17 cellular contexts compared by ENCODE assay signal in genomic region chr4:42341518-42342026, GRCh38. TPM values are rescaled to one million over a fixed set of nuclear protein-coding genes. Genes with fewer than 3 reads are reported as not detected.
A peak's percentile ranks its signal among the peaks of the same experiment; 100 is the strongest.
DNase-seq lines count a peak whose midpoint lies in the region; ATAC-seq and TF ChIP-seq lines count a peak whose summit lies in the region.
"Had no signal": no experiment of that assay in that cellular context is flagged by ENCODE, and none has a peak within 500 bp of the region (broad histone marks: within the 10 kb centered on the region; RNA-seq: fewer than 3 reads in every experiment).

No MANE protein-coding gene starts in this region.

- no peak overlapping the region for H3K4me3 Mint-ChIP-seq in activated CD8-positive, alpha-beta T cell treated with anti-CD3 and anti-CD28 coated beads for 36 hours
- H3K4me3 Mint-ChIP-seq: CD4-positive, alpha-beta memory T cell; GM23338 had no signal

- TF ChIP-seq CTCF in activated CD8-positive, alpha-beta T cell treated with anti-CD3 and anti-CD28 coated beads for 36 hours (IDR thresholded peaks at IDR 0.05): no peak

- CTCF ChIA-PET in activated CD8-positive, alpha-beta T cell treated with anti-CD3 and anti-CD28 coated beads for 36 hours (lab: Charles Lee): no interaction called here

- no peaks in the 10 kb centered on the region for H3K4me1 Mint-ChIP-seq in activated CD8-positive, alpha-beta T cell treated with anti-CD3 and anti-CD28 coated beads for 36 hours (ENCODE audit: low read depth)
- H3K4me1 Mint-ChIP-seq: CD4-positive, alpha-beta memory T cell had no signal

- peak; percentile 52 for DNase-seq in Daoy (ENCODE audit: low read depth)
- peak; percentile 54 for DNase-seq in M059J (ENCODE audit: low read depth)
- peak; percentile 36 for DNase-seq in dermis blood vessel endothelial cell
- DNase-seq in non-pigmented ciliary epithelial cell (ENCODE audit: low read depth): peak; percentile 14
- DNase-seq in activated CD8-positive, alpha-beta T cell treated with anti-CD3 and anti-CD28 coated beads for 36 hours: no peak
- no peak for DNase-seq in activated gamma-delta T cell treated with Interleukin-2 at 50 U/mL for 16 hours
- DNase-seq: CD4-positive, alpha-beta memory T cell; DMS79; NCI-H1417; NCI-H187 treated with DMSO at 0.1 percent for 48 hours; NCI-H446; NK-92 treated with Interleukin-12 subunit alpha and Interleukin-12 subunit beta, amount 100 ng/mL, for 24 hours; RPMI8226 had no signal

- H3K9me3 Mint-ChIP-seq in activated CD8-positive, alpha-beta T cell treated with anti-CD3 and anti-CD28 coated beads for 36 hours: no peaks in the 10 kb centered on the region
- H3K9me3 Mint-ChIP-seq: CD4-positive, alpha-beta memory T cell; GM23338 had no signal

- H3K27me3 Mint-ChIP-seq in activated CD8-positive, alpha-beta T cell treated with anti-CD3 and anti-CD28 coated beads for 36 hours: peaks cover 1% of the 10 kb centered on the region

- POLR2A ChIA-PET in activated CD8-positive, alpha-beta T cell treated with anti-CD3 and anti-CD28 coated beads for 36 hours (lab: Charles Lee): no interaction called here

- H3K36me3 Mint-ChIP-seq in activated CD8-positive, alpha-beta T cell treated with anti-CD3 and anti-CD28 coated beads for 36 hours (ENCODE audit: low read depth): no peaks in the 10 kb centered on the region
- H3K36me3 Mint-ChIP-seq: CD4-positive, alpha-beta memory T cell had no signal

- intact Hi-C loops in activated CD8-positive, alpha-beta T cell treated with anti-CD3 and anti-CD28 coated beads for 36 hours (cut with micrococcal nuclease): no loop called here

- no peak overlapping the region for H3K27ac Mint-ChIP-seq in activated CD8-positive, alpha-beta T cell treated with anti-CD3 and anti-CD28 coated beads for 36 hours
- H3K27ac Mint-ChIP-seq: CD4-positive, alpha-beta memory T cell; GM23338 had no signal

- ATAC-seq in HG03457 (IDR thresholded peaks at IDR 0.05; ENCODE audit: unreplicated experiment): no peak
- no peak for ATAC-seq in activated CD8-positive, alpha-beta T cell treated with anti-CD3 and anti-CD28 coated beads for 36 hours
- ATAC-seq: GM23338, HCT116 had no signal

RNA-seq across cellular contexts. Expression of gene SHISA3, which starts 55.7 kb away (rescaled TPM):
- total RNA-seq in Daoy (2014; rRNA removed; shearing (Covaris generic)): 3.1 and 4.3 TPM in 2 replicates
- 0.20 and 1.1 TPM in 2 replicates for total RNA-seq in M059J (2014; rRNA removed; shearing (Covaris generic))
- 2.0 and 2.7 TPM in 2 replicates for total RNA-seq in dermis blood vessel endothelial cell
- under 1 TPM in 1 of 2 experiments, not detected in 1; 0.23 TPM for total RNA-seq in activated CD8-positive, alpha-beta T cell treated with anti-CD3 and anti-CD28 coated beads for 36 hours
- total RNA-seq: CD4-positive, alpha-beta memory T cell; SK-MEL-5 had no signal

Comparison
In these comparisons a context has a peak if more than half of its experiments do, and no peak if none do; other contexts are left out.
1. DNase-seq: peak in Daoy (single experiment), M059J (single experiment), dermis blood vessel endothelial cell (single experiment) and non-pigmented ciliary epithelial cell (single experiment); none in activated CD8-positive, alpha-beta T cell treated with anti-CD3 and anti-CD28 coated beads for 36 hours (single experiment) and activated gamma-delta T cell treated with Interleukin-2 at 50 U/mL for 16 hours (single experiment).